ENCODE assay signal across 15 cellular contexts in genomic region chr20:51388227-51388626, GRCh38.
A peak's percentile ranks its signal among the peaks of the same experiment; 100 is the strongest.
DNase-seq lines count a peak whose midpoint lies in the region; ATAC-seq and TF ChIP-seq lines count a peak whose summit lies in the region.
"Had no signal": no experiment of that assay in that cellular context is flagged by ENCODE, and none has a peak within 500 bp of the region (broad histone marks: within the 10 kb centered on the region; RNA-seq: fewer than 3 reads in every experiment).

No MANE protein-coding gene starts in this region.

- peaks cover 14% of the 10 kb centered on the region for H3K4me1 ChIP-seq in Caco-2
- H3K4me1 ChIP-seq: uterus had no signal

- H3K4me3 Mint-ChIP-seq in activated CD8-positive, alpha-beta memory T cell treated with anti-CD3 and anti-CD28 coated beads, Interleukin-2, amount 10 ng/mL, durations not matched to agents 7 days and 5 days = no peak overlapping the region
- H3K4me3 Mint-ChIP-seq in progenitor cell of endocrine pancreas (ENCODE audit: low read depth) (no peak overlapping the region), Caco-2 (ENCODE audit: unreplicated experiment) (no peak overlapping the region)
- no peak overlapping the region for H3K4me3 Mint-ChIP-seq in effector memory CD8-positive, alpha-beta T cell
- H3K4me3 Mint-ChIP-seq: IgD-negative memory B cell had no signal

- no peaks in the 10 kb centered on the region for H3K27me3 ChIP-seq in Caco-2 (replicated peaks; ENCODE audit: control insufficient read depth, insufficient read depth, low read length)
- H3K27me3 ChIP-seq: uterus had no signal

- no peaks in the 10 kb centered on the region for H3K9me3 ChIP-seq in Caco-2
- H3K9me3 ChIP-seq: uterus had no signal

- no peak for ATAC-seq in activated CD8-positive, alpha-beta memory T cell treated with anti-CD3 and anti-CD28 coated beads, Interleukin-2, amount 10 ng/mL, durations not matched to agents 7 days and 5 days
- no peak for ATAC-seq in effector memory CD8-positive, alpha-beta T cell (replicated peaks)

- intact Hi-C loops in Caco-2 (cut with micrococcal nuclease; ENCODE audit: unreplicated experiment) = loop anchor here (5.0 kb wide), 1 partner anchor 154 kb away; the partner anchor contains the start of gene NFATC2

- TF ChIP-seq CTCF in astrocyte of the spinal cord (IDR thresholded peaks at IDR 0.05; ENCODE audit: low read depth, low read length) (no peak), progenitor cell of endocrine pancreas (IDR thresholded peaks at IDR 0.05; ENCODE audit: unreplicated experiment) (no peak), Caco-2 (IDR thresholded peaks at IDR 0.05; ENCODE audit: insufficient read depth in 1 of 2, low read depth in 1 of 2, low read length in 1 of 2, severe bottlenecking in 1 of 2, unreplicated experiment in 1 of 2) (no peak)

- in situ Hi-C loops in astrocyte of the spinal cord (cut with HindIII; ENCODE audit: low sequenced_read_pairs) = no loop called here

- POLR2A ChIA-PET in Caco-2 (lab: Charles Lee) = no interaction called here

- peaks cover 63% of the 10 kb centered on the region for H3K36me3 Mint-ChIP-seq in activated CD8-positive, alpha-beta memory T cell treated with anti-CD3 and anti-CD28 coated beads, Interleukin-2, amount 10 ng/mL, durations not matched to agents 7 days and 5 days
- peaks cover 4% of the 10 kb centered on the region for H3K36me3 Mint-ChIP-seq in progenitor cell of endocrine pancreas (ENCODE audit: insufficient read depth)
- peaks cover 25% of the 10 kb centered on the region for H3K36me3 Mint-ChIP-seq in effector memory CD8-positive, alpha-beta T cell (ENCODE audit: insufficient read depth)
- H3K36me3 Mint-ChIP-seq in Caco-2 (ENCODE audit: insufficient read depth, unreplicated experiment) = no peaks in the 10 kb centered on the region

- peak overlapping the region; percentile 81 for H3K27ac Mint-ChIP-seq in activated CD8-positive, alpha-beta memory T cell treated with anti-CD3 and anti-CD28 coated beads, Interleukin-2, amount 10 ng/mL, durations not matched to agents 7 days and 5 days
- H3K27ac Mint-ChIP-seq in progenitor cell of endocrine pancreas = peak overlapping the region; percentile 56
- peak overlapping the region in 1 of 2 donors; percentile 86 for H3K27ac Mint-ChIP-seq in effector memory CD8-positive, alpha-beta T cell
- no peak overlapping the region for H3K27ac Mint-ChIP-seq in Caco-2 (ENCODE audit: unreplicated experiment)

- DNase-seq in activated CD8-positive, alpha-beta memory T cell treated with anti-CD3 and anti-CD28 coated beads, Interleukin-2, amount 10 ng/mL, durations not matched to agents 7 days and 5 days = no peak
- no peak for DNase-seq in activated CD8-positive, alpha-beta memory T cell treated with anti-CD3 and anti-CD28 coated beads for 24 hours
- DNase-seq in M059J (ENCODE audit: low read depth) (peak; percentile 79), astrocyte of the spinal cord (ENCODE audit: low read depth, low spot score) (peak; percentile 37), progenitor cell of endocrine pancreas (ENCODE audit: low spot score, unreplicated experiment) (no peak), 8988T (no peak), Caco-2 (no peak)
- DNase-seq in effector memory CD8-positive, alpha-beta T cell = no peak
- DNase-seq: activated CD4-positive, alpha-beta T cell treated with anti-CD3 and anti-CD28 coated beads for 1 hour; effector memory CD4-positive, alpha-beta T cell; hippocampal formation; mesenchymal stem cell; stimulated activated CD8-positive, alpha-beta memory T cell treated with anti-CD3 and anti-CD28 coated beads, Interleukin-4, amount 100 ng/mL, for 48 hours; uterus had no signal

- H3K27me3 Mint-ChIP-seq in activated CD8-positive, alpha-beta memory T cell treated with anti-CD3 and anti-CD28 coated beads, Interleukin-2, amount 10 ng/mL, durations not matched to agents 7 days and 5 days = no peaks in the 10 kb centered on the region
- H3K27me3 Mint-ChIP-seq in progenitor cell of endocrine pancreas (peaks cover 15% of the 10 kb centered on the region), Caco-2 (ENCODE audit: insufficient read depth, unreplicated experiment) (no peaks in the 10 kb centered on the region)
- H3K27me3 Mint-ChIP-seq in effector memory CD8-positive, alpha-beta T cell = no peaks in the 10 kb centered on the region
- H3K27me3 Mint-ChIP-seq: IgD-negative memory B cell had no signal

- BruUV-seq in Caco-2 (replicated peaks; lab: Mats Ljungman, UMichigan) = no TSS peak

- no peaks in the 10 kb centered on the region for H3K9me3 Mint-ChIP-seq in activated CD8-positive, alpha-beta memory T cell treated with anti-CD3 and anti-CD28 coated beads, Interleukin-2, amount 10 ng/mL, durations not matched to agents 7 days and 5 days (ENCODE audit: low read depth)
- H3K9me3 Mint-ChIP-seq in progenitor cell of endocrine pancreas (ENCODE audit: low read depth) = no peaks in the 10 kb centered on the region
- no peaks in the 10 kb centered on the region for H3K9me3 Mint-ChIP-seq in effector memory CD8-positive, alpha-beta T cell
- no peaks in the 10 kb centered on the region for H3K9me3 Mint-ChIP-seq in Caco-2 (ENCODE audit: unreplicated experiment)
- H3K9me3 Mint-ChIP-seq: IgD-negative memory B cell had no signal

- H3K4me3 ChIP-seq in astrocyte of the spinal cord (ENCODE audit: low read depth, low read length) = no peak overlapping the region
- H3K4me3 ChIP-seq in Caco-2 (ENCODE audit: low read depth, low read length) = no peak overlapping the region
- H3K4me3 ChIP-seq: uterus had no signal

- no peaks in the 10 kb centered on the region for H3K36me3 ChIP-seq in Caco-2 (ENCODE audit: control insufficient read depth, insufficient read depth, low read length)
- H3K36me3 ChIP-seq: uterus had no signal

- CTCF ChIA-PET in activated CD8-positive, alpha-beta memory T cell treated with anti-CD3 and anti-CD28 coated beads, Interleukin-2, amount 10 ng/mL, durations not matched to agents 7 days and 5 days (lab: Charles Lee) = interaction anchor here (2.9 kb wide), 1 partner anchor 107 kb away, joined by 13 read pairs; no protein-coding TSS in a partner anchor
- CTCF ChIA-PET in Caco-2 (lab: Charles Lee) = interaction anchor here (1.4 kb wide), 1 partner anchor 206 kb away, joined by 6 read pairs; no protein-coding TSS in a partner anchor

- H3K4me1 Mint-ChIP-seq in activated CD8-positive, alpha-beta memory T cell treated with anti-CD3 and anti-CD28 coated beads, Interleukin-2, amount 10 ng/mL, durations not matched to agents 7 days and 5 days = peaks cover 96% of the 10 kb centered on the region
- H3K4me1 Mint-ChIP-seq in progenitor cell of endocrine pancreas (ENCODE audit: low read depth) (peaks cover 32% of the 10 kb centered on the region), Caco-2 (ENCODE audit: low read depth, unreplicated experiment) (peaks cover 8% of the 10 kb centered on the region)
- peaks cover 42 to 85% of the 10 kb centered on the region in 2 donors for H3K4me1 Mint-ChIP-seq in effector memory CD8-positive, alpha-beta T cell (ENCODE audit: low read depth in 2 of 2)

Comparison
In these comparisons a context has a peak if more than half of its experiments do, and no peak if none do; other contexts are left out.
1. DNase-seq: peak in M059J (single experiment) and astrocyte of the spinal cord (single experiment); none in activated CD8-positive, alpha-beta memory T cell treated with anti-CD3 and anti-CD28 coated beads, Interleukin-2, amount 10 ng/mL, durations not matched to agents 7 days and 5 days (single experiment), activated CD8-positive, alpha-beta memory T cell treated with anti-CD3 and anti-CD28 coated beads for 24 hours (single experiment), progenitor cell of endocrine pancreas (single experiment), effector memory CD8-positive, alpha-beta T cell (0 of 3), 8988T (single experiment) and Caco-2 (0 of 2).